Comparison of ENCODE assay signal across 11 cellular contexts in the genomic region with DNA sequence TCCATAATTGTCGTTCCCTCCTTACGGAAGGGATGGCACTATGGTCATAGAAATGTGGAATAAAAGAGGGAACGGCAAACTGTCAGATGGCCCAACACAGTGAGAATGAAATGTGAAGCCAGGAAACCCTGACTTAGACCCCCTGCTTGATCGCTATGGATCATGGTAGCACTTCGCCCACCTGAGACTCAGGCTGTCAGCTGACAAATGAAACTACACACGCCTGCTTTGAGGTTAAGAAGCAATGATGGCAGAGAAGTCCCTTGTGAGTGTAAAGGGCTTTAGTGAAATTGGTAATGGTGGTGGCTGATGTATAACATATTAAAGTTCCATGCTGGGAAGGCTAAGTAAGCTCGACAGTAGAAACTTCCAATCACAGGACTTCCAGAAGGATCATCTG.
A peak's percentile ranks its signal among the peaks of the same experiment; 100 is the strongest.
DNase-seq lines count a peak whose midpoint lies in the region; ATAC-seq and TF ChIP-seq lines count a peak whose summit lies in the region.
"Had no signal": no experiment of that assay in that cellular context is flagged by ENCODE, and none has a peak within 500 bp of the region (broad histone marks: within the 10 kb centered on the region; RNA-seq: fewer than 3 reads in every experiment).

No MANE protein-coding gene starts in this region.

- peak overlapping the region in 1 of 2 experiments; percentile 17 for H2BK12ac ChIP-seq in mesenchymal stem cell (ENCODE audit: low read length in 2 of 2)

- H3K27me3 ChIP-seq in cardiac muscle cell (no peaks in the 10 kb centered on the region), mesenchymal stem cell (ENCODE audit: control insufficient read depth in 1 of 2, insufficient read depth in 1 of 2, low read length in 2 of 2) (no peaks in the 10 kb centered on the region), thyroid gland (no peaks in the 10 kb centered on the region)

- H3K27ac Mint-ChIP-seq in activated CD8-positive, alpha-beta T cell treated with anti-CD3 and anti-CD28 coated beads, Interleukin-2, amount 10 ng/mL, durations not matched to agents 7 days and 5 days, result peak overlapping the region; percentile 16
- no peak overlapping the region for H3K27ac Mint-ChIP-seq in progenitor cell of endocrine pancreas
- H3K27ac Mint-ChIP-seq: B cell had no signal

- H3K23ac ChIP-seq in mesenchymal stem cell (ENCODE audit: low read length in 2 of 2), result no peak overlapping the region

- no peak overlapping the region for H2AFZ ChIP-seq in mesenchymal stem cell (ENCODE audit: low read depth, low read length)

- no peak overlapping the region for H4K8ac ChIP-seq in mesenchymal stem cell (ENCODE audit: low read length)

- no peak for DNase-seq in cardiac muscle cell (ENCODE audit: low read depth in 1 of 2, low spot score in 1 of 2)
- no peak for DNase-seq in cardiac septum (ENCODE audit: low spot score)
- DNase-seq in activated CD8-positive, alpha-beta T cell treated with anti-CD3 and anti-CD28 coated beads, Interleukin-2, amount 10 ng/mL, durations not matched to agents 7 days and 5 days, result no peak
- DNase-seq in mesenchymal stem cell, result no peak
- no peak for DNase-seq in thyroid gland
- no peak for DNase-seq in NCI-H510A (lab: John Stamatoyannopoulos, UW)
- DNase-seq in progenitor cell of endocrine pancreas (ENCODE audit: low spot score, unreplicated experiment), result no peak
- DNase-seq: NCI-H2107 had no signal

- H3K79me1 ChIP-seq in mesenchymal stem cell (replicated peaks; ENCODE audit: low read length, poor library complexity, severe bottlenecking), result peaks cover 20% of the 10 kb centered on the region

- H3K4me3 ChIP-seq in cardiac muscle cell (no peak overlapping the region), mesenchymal stem cell (ENCODE audit: insufficient read depth in 1 of 2, low read depth in 1 of 2, low read length in 2 of 2) (no peak overlapping the region), thyroid gland (replicated peaks in 1 of 3) (no peak overlapping the region)

- H4K91ac ChIP-seq in mesenchymal stem cell (ENCODE audit: low read length), result peak overlapping the region; percentile 16

- no peak overlapping the region for H3K9ac ChIP-seq in mesenchymal stem cell (ENCODE audit: low read length)

- peak overlapping the region; percentile 56 for H3K27ac ChIP-seq in cardiac muscle cell
- H3K27ac ChIP-seq in mesenchymal stem cell (ENCODE audit: low read length, poor library complexity, severe bottlenecking), result no peak overlapping the region
- peak overlapping the region in 2 of 3 donors; percentile 20 to 33 for H3K27ac ChIP-seq in thyroid gland

- CTCF ChIA-PET in activated CD8-positive, alpha-beta T cell treated with anti-CD3 and anti-CD28 coated beads, Interleukin-2, amount 10 ng/mL, durations not matched to agents 7 days and 5 days (lab: Charles Lee), result interaction anchor here (0.9 to 2.3 kb wide), 5 partner anchors 10 to 70 kb away, joined by 3 to 18 read pairs (median 4); no protein-coding TSS in a partner anchor

- peaks cover 5% of the 10 kb centered on the region for H3K36me3 Mint-ChIP-seq in activated CD8-positive, alpha-beta T cell treated with anti-CD3 and anti-CD28 coated beads, Interleukin-2, amount 10 ng/mL, durations not matched to agents 7 days and 5 days (ENCODE audit: low read depth)
- peaks cover 32% of the 10 kb centered on the region for H3K36me3 Mint-ChIP-seq in progenitor cell of endocrine pancreas (ENCODE audit: insufficient read depth)

- no peak overlapping the region for H2BK120ac ChIP-seq in mesenchymal stem cell (ENCODE audit: low read depth, low read length)

- no peaks in the 10 kb centered on the region for H3K9me3 Mint-ChIP-seq in activated CD8-positive, alpha-beta T cell treated with anti-CD3 and anti-CD28 coated beads, Interleukin-2, amount 10 ng/mL, durations not matched to agents 7 days and 5 days (ENCODE audit: insufficient read depth)
- H3K9me3 Mint-ChIP-seq in progenitor cell of endocrine pancreas (ENCODE audit: low read depth), result peaks cover 3% of the 10 kb centered on the region
- H3K9me3 Mint-ChIP-seq: T-helper 1 cell treated with Interleukin-12 subunit alpha and Interleukin-12 subunit beta and Interleukin-4 antibody, amounts not matched to agents 30 μg/mL and 1 μg/mL, for 36 hours had no signal

- no peak overlapping the region for H3K14ac ChIP-seq in mesenchymal stem cell (ENCODE audit: low read length in 2 of 2)

- WGBS in mesenchymal stem cell, result 93% methylated on average over 7 of the region's 7 CpGs
- 89 to 95% methylated on average over 7 of the region's 7 CpGs for WGBS in thyroid gland, 2 donors

- H3K18ac ChIP-seq in mesenchymal stem cell (ENCODE audit: low read depth in 1 of 2, low read length in 2 of 2), result peak overlapping the region in 1 of 2 experiments; percentile 25

- peaks cover 24% of the 10 kb centered on the region for H3K4me1 ChIP-seq in cardiac muscle cell (ENCODE audit: low read depth)
- peaks cover 10% of the 10 kb centered on the region for H3K4me1 ChIP-seq in mesenchymal stem cell (ENCODE audit: control insufficient read depth, insufficient read depth, low read depth, low read length)
- H3K4me1 ChIP-seq in thyroid gland, result no peaks in the 10 kb centered on the region

- peaks cover 34% of the 10 kb centered on the region for H3K4me1 Mint-ChIP-seq in activated CD8-positive, alpha-beta T cell treated with anti-CD3 and anti-CD28 coated beads, Interleukin-2, amount 10 ng/mL, durations not matched to agents 7 days and 5 days (ENCODE audit: low read depth)
- no peaks in the 10 kb centered on the region for H3K4me1 Mint-ChIP-seq in progenitor cell of endocrine pancreas (ENCODE audit: low read depth)
- H3K4me1 Mint-ChIP-seq: B cell had no signal

- peak overlapping the region; percentile 2 for H2AK5ac ChIP-seq in mesenchymal stem cell (ENCODE audit: low read length, severe bottlenecking)

- no peaks in the 10 kb centered on the region for H3K27me3 Mint-ChIP-seq in activated CD8-positive, alpha-beta T cell treated with anti-CD3 and anti-CD28 coated beads, Interleukin-2, amount 10 ng/mL, durations not matched to agents 7 days and 5 days (ENCODE audit: low read depth)
- no peaks in the 10 kb centered on the region for H3K27me3 Mint-ChIP-seq in progenitor cell of endocrine pancreas

- H3K4me2 ChIP-seq in mesenchymal stem cell (ENCODE audit: low read length, poor library complexity, severe bottlenecking), result no peak overlapping the region

- intact Hi-C loops in cardiac septum (cut with DNase I), result no loop called here
- intact Hi-C loops in thyroid gland (cut with DNase I), result no loop called here

- no peak overlapping the region for H3K4me3 Mint-ChIP-seq in activated CD8-positive, alpha-beta T cell treated with anti-CD3 and anti-CD28 coated beads, Interleukin-2, amount 10 ng/mL, durations not matched to agents 7 days and 5 days
- H3K4me3 Mint-ChIP-seq in progenitor cell of endocrine pancreas (ENCODE audit: low read depth), result no peak overlapping the region
- H3K4me3 Mint-ChIP-seq: B cell; T-helper 1 cell treated with Interleukin-12 subunit alpha and Interleukin-12 subunit beta and Interleukin-4 antibody, amounts not matched to agents 30 μg/mL and 1 μg/mL, for 36 hours had no signal

- H2BK15ac ChIP-seq in mesenchymal stem cell (ENCODE audit: low read depth, poor library complexity, severe bottlenecking), result no peak overlapping the region

- TF ChIP-seq CTCF in cardiac muscle cell (IDR thresholded peaks at IDR 0.05; ENCODE audit: low read depth, low read length) (no peak), thyroid gland (IDR thresholded peaks at IDR 0.05) (no peak), progenitor cell of endocrine pancreas (IDR thresholded peaks at IDR 0.05; ENCODE audit: unreplicated experiment) (no peak)

- no peak for ATAC-seq in activated CD8-positive, alpha-beta T cell treated with anti-CD3 and anti-CD28 coated beads, Interleukin-2, amount 10 ng/mL, durations not matched to agents 7 days and 5 days
- no peak for ATAC-seq in esophagus mucosa

- H3K36me3 ChIP-seq in cardiac muscle cell (peaks cover 2% of the 10 kb centered on the region), mesenchymal stem cell (ENCODE audit: control insufficient read depth in 1 of 2, insufficient read depth in 2 of 2, low read depth in 1 of 2, low read length in 2 of 2) (peaks cover 23 to 58% of the 10 kb centered on the region in 2 experiments), thyroid gland (no peaks in the 10 kb centered on the region)

- H3K4ac ChIP-seq in mesenchymal stem cell (ENCODE audit: low read depth in 1 of 2, low read length in 2 of 2), result no peak overlapping the region

- no peaks in the 10 kb centered on the region for H3K9me3 ChIP-seq in cardiac muscle cell (ENCODE audit: low read depth)
- no peaks in the 10 kb centered on the region for H3K9me3 ChIP-seq in mesenchymal stem cell (ENCODE audit: control insufficient read depth, low read length)
- H3K9me3 ChIP-seq in thyroid gland, result no peaks in the 10 kb centered on the region

- no peak for TF ChIP-seq POLR2A in thyroid gland (IDR thresholded peaks at IDR 0.05)

- H2BK5ac ChIP-seq in mesenchymal stem cell (ENCODE audit: low read depth, low read length, poor library complexity, severe bottlenecking), result no peak overlapping the region

- POLR2A ChIA-PET in activated CD8-positive, alpha-beta T cell treated with anti-CD3 and anti-CD28 coated beads, Interleukin-2, amount 10 ng/mL, durations not matched to agents 7 days and 5 days (lab: Charles Lee), result interaction anchor here (1.1 kb wide), 1 partner anchor 23 kb away, joined by 5 read pairs; no protein-coding TSS in a partner anchor
